ENCODE assay signal across 27 cellular contexts in genomic region chr3:130537609-130538304, GRCh38. TPM values are rescaled to one million over a fixed set of nuclear protein-coding genes. Genes with fewer than 3 reads are reported as not detected.
"Had no signal": no experiment of that assay in that cellular context is flagged by ENCODE, and none has a peak within 500 bp of the region (broad histone marks: within the 10 kb centered on the region; RNA-seq: fewer than 3 reads in every experiment).

No MANE protein-coding gene starts in this region.

- ATAC-seq: activated T-cell treated with anti-CD3 and anti-CD28 coated beads, Interleukin-2, amount 50 U/mL, for 4 hours; activated T-helper 17 cell treated with anti-CD3 and anti-CD28 coated beads, Interleukin-2, amount 50 U/mL, for 72 hours; Panc1; T-cell had no signal

- H3K4me3 ChIP-seq: SK-N-MC had no signal

- H3K4me3 Mint-ChIP-seq: activated CD4-positive, alpha-beta memory T cell treated with anti-CD3 and anti-CD28 coated beads for 36 hours; activated CD4-positive, alpha-beta T cell treated with anti-CD3 and anti-CD28 coated beads, Interleukin-2, amount 10 ng/mL, durations not matched to agents 7 days and 5 days; activated naive CD4-positive, alpha-beta T cell treated with anti-CD3 and anti-CD28 coated beads for 36 hours; activated naive CD8-positive, alpha-beta T cell; activated T-cell treated with anti-CD3 and anti-CD28 coated beads, Interleukin-2, amount 50 U/mL, for 4 hours; activated T-helper 17 cell treated with anti-CD3 and anti-CD28 coated beads, Interleukin-2, amount 50 U/mL, for 72 hours; T-cell had no signal

- H3K36me3 Mint-ChIP-seq: activated CD4-positive, alpha-beta memory T cell treated with anti-CD3 and anti-CD28 coated beads for 36 hours; activated naive CD8-positive, alpha-beta T cell; T-cell had no signal

- H3K27me3 Mint-ChIP-seq: activated T-helper 17 cell treated with anti-CD3 and anti-CD28 coated beads, Interleukin-2, amount 50 U/mL, for 72 hours had no signal

- H3K27ac Mint-ChIP-seq: activated CD4-positive, alpha-beta memory T cell treated with anti-CD3 and anti-CD28 coated beads for 36 hours; activated CD4-positive, alpha-beta T cell treated with anti-CD3 and anti-CD28 coated beads, Interleukin-2, amount 10 ng/mL, durations not matched to agents 7 days and 5 days; activated naive CD4-positive, alpha-beta T cell treated with anti-CD3 and anti-CD28 coated beads for 36 hours; activated naive CD8-positive, alpha-beta T cell; activated T-helper 17 cell treated with anti-CD3 and anti-CD28 coated beads, Interleukin-2, amount 50 U/mL, for 72 hours; T-cell had no signal

- H3K4me2 ChIP-seq: KMS-11 had no signal

- DNase-seq: activated CD4-positive, alpha-beta memory T cell treated with anti-CD3 and anti-CD28 coated beads for 36 hours; activated CD4-positive, alpha-beta T cell treated with anti-CD3 and anti-CD28 coated beads, Interleukin-2, amount 10 ng/mL, durations not matched to agents 7 days and 5 days; activated CD4-positive, CD25-positive, alpha-beta regulatory T cell; activated CD8-positive, alpha-beta memory T cell treated with anti-CD3 and anti-CD28 coated beads for 24 hours; activated gamma-delta T cell; activated naive CD4-positive, alpha-beta T cell treated with anti-CD3 and anti-CD28 coated beads for 36 hours; activated T-cell treated with anti-CD3 and anti-CD28 coated beads, Interleukin-2, amount 50 U/mL, for 4 hours; caudate nucleus; NCI-H1092; NCI-H1930; NCI-H2171; NCI-H2227 treated with DMSO at 0.1 percent for 48 hours; NCI-H446 treated with DMSO at 0.1 percent for 48 hours; NCI-H524 treated with DMSO at 0.1 percent for 48 hours; NCI-H748 treated with DMSO at 0.1 percent for 48 hours; OCI-M1; RPMI8226; SHP77; T-cell; T-helper 2 cell had no signal

- H3K27ac ChIP-seq: KMS-11, SK-N-MC, VCaP had no signal

- H3K4me1 Mint-ChIP-seq: activated CD4-positive, alpha-beta T cell treated with anti-CD3 and anti-CD28 coated beads, Interleukin-2, amount 10 ng/mL, durations not matched to agents 7 days and 5 days; activated T-helper 17 cell treated with anti-CD3 and anti-CD28 coated beads, Interleukin-2, amount 50 U/mL, for 72 hours; T-cell had no signal

- H3K9ac ChIP-seq: KMS-11 had no signal

- H3K9me3 Mint-ChIP-seq: activated CD4-positive, alpha-beta memory T cell treated with anti-CD3 and anti-CD28 coated beads for 36 hours; activated CD4-positive, alpha-beta T cell treated with anti-CD3 and anti-CD28 coated beads, Interleukin-2, amount 10 ng/mL, durations not matched to agents 7 days and 5 days; activated naive CD4-positive, alpha-beta T cell treated with anti-CD3 and anti-CD28 coated beads for 36 hours; activated T-cell treated with anti-CD3 and anti-CD28 coated beads, Interleukin-2, amount 50 U/mL, for 4 hours; activated T-helper 17 cell treated with anti-CD3 and anti-CD28 coated beads, Interleukin-2, amount 50 U/mL, for 72 hours; T-cell had no signal

RNA-seq across cellular contexts. Expression of gene COL6A6, which starts 20.8 kb away (rescaled TPM):
- total RNA-seq: activated CD4-positive, alpha-beta memory T cell treated with anti-CD3 and anti-CD28 coated beads for 36 hours; activated CD4-positive, alpha-beta T cell treated with anti-CD3 and anti-CD28 coated beads, Interleukin-2, amount 10 ng/mL, durations not matched to agents 7 days and 5 days; activated naive CD4-positive, alpha-beta T cell treated with anti-CD3 and anti-CD28 coated beads for 36 hours; activated T-cell treated with anti-CD3 and anti-CD28 coated beads, Interleukin-2, amount 50 U/mL, for 4 hours; activated T-helper 17 cell treated with anti-CD3 and anti-CD28 coated beads, Interleukin-2, amount 50 U/mL, for 72 hours; MCF 10A had no signal
